In genomic region chr5:59231221-59231931, GRCh38 we compare ENCODE assay signal across 26 cellular contexts.
DNase-seq lines count a peak whose midpoint lies in the region; ATAC-seq and TF ChIP-seq lines count a peak whose summit lies in the region.
"Had no signal": no experiment of that assay in that cellular context is flagged by ENCODE, and none has a peak within 500 bp of the region (broad histone marks: within the 10 kb centered on the region; RNA-seq: fewer than 3 reads in every experiment).

No MANE protein-coding gene starts in this region.

- no CpG with 5 or more reads among the region's 7 CpGs for WGBS in H9 (ENCODE audit: extremely low coverage, insufficient read length, low lambda C conversion rate)

- H3K27ac ChIP-seq in C4-2B (peak overlapping the region; percentile 8; the same call in 1 of the 2 replicates), VCaP (peak overlapping the region; percentile 20; the same call in 1 of the 2 replicates), rectal smooth muscle tissue (ENCODE audit: low read depth, low read length) (peak overlapping the region; percentile 19), H9 (ENCODE audit: insufficient read length, low read depth, low read length) (no peak overlapping the region)
- H3K27ac ChIP-seq: SJCRH30 had no signal

- H3K9ac ChIP-seq in rectal smooth muscle tissue (ENCODE audit: low read length) (no peak overlapping the region), H9 (ENCODE audit: extremely low read depth, insufficient read length, low read length) (no peak overlapping the region)

- no peaks in the 10 kb centered on the region for H3K4me1 Mint-ChIP-seq in H9
- H3K4me1 Mint-ChIP-seq: CD4-positive, CD25-positive, alpha-beta regulatory T cell had no signal

- no peak overlapping the region for H3K4me3 Mint-ChIP-seq in H9
- H3K4me3 Mint-ChIP-seq: CD4-positive, CD25-positive, alpha-beta regulatory T cell had no signal

- no peaks in the 10 kb centered on the region for H3K36me3 ChIP-seq in rectal smooth muscle tissue (ENCODE audit: control insufficient read depth, insufficient read depth, low read length)
- H3K36me3 ChIP-seq: SJCRH30 had no signal

- no peak overlapping the region for H3K23ac ChIP-seq in H9 (ENCODE audit: insufficient read length, low read depth, low read length)

- no peaks in the 10 kb centered on the region for H3K9me3 Mint-ChIP-seq in H9

- H3K79me1 ChIP-seq in H9 (ENCODE audit: insufficient read depth, low read depth, low read length, poor library complexity, severe bottlenecking), result no peaks in the 10 kb centered on the region

- H3K4me1 ChIP-seq in rectal smooth muscle tissue (ENCODE audit: control insufficient read depth, insufficient read depth, low read length), result no peaks in the 10 kb centered on the region
- no peaks in the 10 kb centered on the region for H3K4me1 ChIP-seq in H9 (ENCODE audit: insufficient read depth, low read length)

- no peak overlapping the region for H2BK120ac ChIP-seq in H9 (ENCODE audit: low read depth, low read length, poor library complexity, severe bottlenecking)

- no peak overlapping the region for H3K4ac ChIP-seq in H9 (ENCODE audit: low read depth, low read length)

- H4K20me1 ChIP-seq in H9 (ENCODE audit: control insufficient read depth, insufficient read depth, insufficient read length), result no peaks in the 10 kb centered on the region

- no peaks in the 10 kb centered on the region for H3K23me2 ChIP-seq in H9 (ENCODE audit: insufficient read length, low read depth, low read length, poor library complexity, severe bottlenecking)

- H4K91ac ChIP-seq in H9 (ENCODE audit: insufficient read length, low read depth, low read length), result no peak overlapping the region

- no peaks in the 10 kb centered on the region for H3K9me3 ChIP-seq in H9 (ENCODE audit: control insufficient read depth, low read depth, low read length)
- H3K9me3 ChIP-seq: SJCRH30 had no signal

- H3K14ac ChIP-seq in H9 (ENCODE audit: insufficient read depth, low read length), result no peak overlapping the region

- H3K4me2 ChIP-seq in H9 (ENCODE audit: insufficient read depth, insufficient read length, low read length), result no peak overlapping the region

- no peaks in the 10 kb centered on the region for H3K27me3 Mint-ChIP-seq in H9 (ENCODE audit: low read depth)

- H4K5ac ChIP-seq in H9 (ENCODE audit: insufficient read length, low read depth, low read length), result no peak overlapping the region

- no peak overlapping the region for H2BK20ac ChIP-seq in H9 (ENCODE audit: low read depth, low read length, poor library complexity, severe bottlenecking)

- no peak overlapping the region for H2AK5ac ChIP-seq in H9 (ENCODE audit: insufficient read length, low read length)

- H3T11ph ChIP-seq in H9 (ENCODE audit: low read length), result no peak overlapping the region

- H3K27me3 ChIP-seq in rectal smooth muscle tissue (ENCODE audit: control insufficient read depth, insufficient read depth, low read length) (no peaks in the 10 kb centered on the region), H9 (ENCODE audit: insufficient read depth, low read length) (no peaks in the 10 kb centered on the region)
- H3K27me3 ChIP-seq: SJCRH30 had no signal

- peak; percentile 1 for DNase-seq in GM12865 (ENCODE audit: low read depth)
- DNase-seq in H9, result no peak
- no peak for DNase-seq in A172 (ENCODE audit: low spot score)
- no peak for DNase-seq in stimulated activated naive CD8-positive, alpha-beta T cell treated with anti-CD3 and anti-CD28 coated beads, Interleukin-15, Interleukin-2, amounts not matched to agents 100 U/mL and 50 U/mL, for 24 hours
- DNase-seq: ACHN; CD4-positive, CD25-positive, alpha-beta regulatory T cell; Karpas-422; MV-4-11; NCI-H1105; NCI-H1436 treated with DMSO at 0.1 percent for 48 hours; NCI-H187 treated with DMSO at 0.1 percent for 48 hours; NCI-H2171 treated with DMSO at 0.1 percent for 48 hours; NCI-H446; NCI-H524 treated with DMSO at 0.1 percent for 48 hours; NCI-H774; NK-92 treated with Interleukin-12 subunit alpha and Interleukin-12 subunit beta, amount 100 ng/mL, for 24 hours; PC-3; SJCRH30 had no signal

- no peak overlapping the region for H3K56ac ChIP-seq in H9 (ENCODE audit: insufficient read length, low read depth, low read length)

- no peak overlapping the region for H2AFZ ChIP-seq in H9 (ENCODE audit: low read length)

- H3K4me3 ChIP-seq in GM12865 (ENCODE audit: low read depth, low read length) (no peak overlapping the region), rectal smooth muscle tissue (ENCODE audit: low read length) (no peak overlapping the region)
- H3K4me3 ChIP-seq: GM12878, SJCRH30 had no signal

- ATAC-seq in stimulated activated naive CD8-positive, alpha-beta T cell treated with anti-CD3 and anti-CD28 coated beads, Interleukin-15, Interleukin-2, amounts not matched to agents 100 U/mL and 50 U/mL, for 24 hours, result no peak
- ATAC-seq: GM12878, HCT116, HepG2, PC-3, Right ventricle myocardium inferior, SK-N-SH treated with all-trans-retinoic acid at 6 μM for 48 hours had no signal

- H2BK15ac ChIP-seq in H9 (ENCODE audit: low read depth, low read length), result no peak overlapping the region

- no peak overlapping the region for H3K27ac Mint-ChIP-seq in H9
- H3K27ac Mint-ChIP-seq: CD4-positive, CD25-positive, alpha-beta regulatory T cell had no signal

- H2BK5ac ChIP-seq in H9 (ENCODE audit: insufficient read length, low read length), result no peak overlapping the region

- H3K18ac ChIP-seq in H9 (ENCODE audit: insufficient read length, low read depth, low read length), result no peak overlapping the region

- H4K8ac ChIP-seq in H9 (replicated peaks; ENCODE audit: insufficient read length, low read depth, low read length), result no peak overlapping the region

- no peaks in the 10 kb centered on the region for H3K79me2 ChIP-seq in H9 (ENCODE audit: insufficient read depth, low read length)

- H2BK12ac ChIP-seq in H9 (ENCODE audit: insufficient read length, low read depth, low read length), result no peak overlapping the region

- TF ChIP-seq CTCF in C4-2B (conservative IDR thresholded peaks at IDR 0.05), result no peak
- no peak for TF ChIP-seq CTCF in GM12865 (IDR thresholded peaks at IDR 0.05; ENCODE audit: insufficient read depth, low read depth, low read length, missing control alignments)
- TF ChIP-seq CTCF in VCaP (conservative IDR thresholded peaks at IDR 0.05), result no peak
- no peak for TF ChIP-seq CTCF in H9 (conservative IDR thresholded peaks at IDR 0.05)

- no peaks in the 10 kb centered on the region for H3K36me3 Mint-ChIP-seq in H9 (ENCODE audit: insufficient read depth in 1 of 3, low read depth in 3 of 3)
- H3K36me3 Mint-ChIP-seq: CD4-positive, CD25-positive, alpha-beta regulatory T cell had no signal
